Comparison of ENCODE assay signal across 11 cellular contexts in the genomic region with DNA sequence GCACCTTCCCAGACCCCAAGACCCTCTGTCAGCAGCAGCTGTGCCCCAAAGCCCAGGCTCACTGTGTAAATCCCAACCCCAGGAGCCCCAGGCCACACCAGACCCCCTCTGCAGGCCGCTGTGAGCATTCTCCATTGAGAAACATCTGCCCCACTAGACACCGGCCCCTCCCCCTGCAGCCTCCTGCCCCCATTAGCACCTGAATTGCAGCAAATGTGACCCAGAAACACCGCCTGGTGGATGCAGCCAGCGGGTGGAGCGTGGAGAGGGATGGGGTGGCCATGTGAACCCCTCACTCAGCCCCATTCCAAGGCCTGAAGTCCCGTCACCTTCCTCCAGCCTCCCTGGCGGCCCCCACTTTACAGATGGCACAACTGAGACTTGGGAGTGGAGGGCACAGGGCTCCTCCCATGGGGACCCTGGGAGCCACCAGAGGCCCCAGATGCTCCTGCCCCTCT. TPM values are rescaled to one million over a fixed set of nuclear protein-coding genes. Genes with fewer than 3 reads are reported as not detected.
DNase-seq lines count a peak whose midpoint lies in the region; ATAC-seq and TF ChIP-seq lines count a peak whose summit lies in the region.
"Had no signal": no experiment of that assay in that cellular context is flagged by ENCODE, and none has a peak within 500 bp of the region (broad histone marks: within the 10 kb centered on the region; RNA-seq: fewer than 3 reads in every experiment).

No MANE protein-coding gene starts in this region.

- H3K27ac ChIP-seq in RWPE2 (ENCODE audit: poor library complexity, severe bottlenecking) (peak overlapping the region; percentile 64), spleen (no peak overlapping the region), prostate gland (no peak overlapping the region)

- ATAC-seq in RWPE2 (ENCODE audit: low read depth): no peak
- no peak for ATAC-seq in HG02623 (IDR thresholded peaks at IDR 0.05; ENCODE audit: unreplicated experiment)

- 84 to 93% (median 90%) methylated on average over 7 of the region's 7 CpGs for WGBS in spleen, 5 donors
- 91% methylated on average over 6 of the region's 7 CpGs for WGBS in prostate gland

- peaks cover 10% of the 10 kb centered on the region for H3K4me1 ChIP-seq in RWPE2 (ENCODE audit: insufficient read depth, poor library complexity, severe bottlenecking)
- peaks cover 27 to 68% (median 56%) of the 10 kb centered on the region in 6 donors for H3K4me1 ChIP-seq in spleen
- peaks cover 22% of the 10 kb centered on the region for H3K4me1 ChIP-seq in prostate gland (replicated peaks)

- DNase-seq in NCI-H82 (lab: John Stamatoyannopoulos, UW) (peak; percentile 57), NCI-H82 treated with DMSO at 0.1 percent for 48 hours (lab: John Stamatoyannopoulos, UW; ENCODE audit: unreplicated experiment) (no peak), RWPE2 (ENCODE audit: low spot score) (no peak), fibroblast of the aortic adventitia (ENCODE audit: low read depth) (no peak), spleen (peak; percentile 77), prostate gland (ENCODE audit: low spot score) (no peak), COLO829 (ENCODE audit: low spot score) (no peak)
- DNase-seq: activated effector memory CD4-positive, alpha-beta T cell treated with Interleukin-2 at 50 U/mL for 16 hours; stimulated activated CD4-positive, alpha-beta T cell treated with anti-CD3 and anti-CD28 coated beads, Interleukin-2, amount 100 ng/mL, for 24 hours had no signal

- no peaks in the 10 kb centered on the region for H3K36me3 ChIP-seq in RWPE2 (ENCODE audit: low read depth)
- H3K36me3 ChIP-seq in spleen: peaks cover 0 to 37% (median 24%) of the 10 kb centered on the region in 6 donors
- H3K36me3 ChIP-seq in prostate gland: peaks cover 0 to 7% of the 10 kb centered on the region in 2 donors

- H3K9me3 ChIP-seq in RWPE2 (ENCODE audit: severe bottlenecking): no peaks in the 10 kb centered on the region
- no peaks in the 10 kb centered on the region for H3K9me3 ChIP-seq in spleen
- no peaks in the 10 kb centered on the region for H3K9me3 ChIP-seq in prostate gland

- H3K4me3 ChIP-seq in RWPE2 (ENCODE audit: severe bottlenecking) (no peak overlapping the region), fibroblast of the aortic adventitia (ENCODE audit: low read depth, low read length) (peak overlapping the region; percentile 83), spleen (peak overlapping the region in 1 of 8 donors; percentile 98), prostate gland (no peak overlapping the region)

- H3K27me3 ChIP-seq in RWPE2 (ENCODE audit: insufficient read depth, poor library complexity, severe bottlenecking) (no peaks in the 10 kb centered on the region), spleen (replicated peaks in 1 of 7) (no peaks in the 10 kb centered on the region), prostate gland (replicated peaks; ENCODE audit: insufficient read depth) (no peaks in the 10 kb centered on the region)

- TF ChIP-seq CTCF in RWPE2 (IDR thresholded peaks at IDR 0.05; ENCODE audit: poor library complexity, severe bottlenecking) (no peak), fibroblast of the aortic adventitia (IDR thresholded peaks at IDR 0.05; ENCODE audit: insufficient read depth, low read length) (no peak), spleen (IDR thresholded peaks at IDR 0.05 in 8 of 11, conservative IDR thresholded peaks at IDR 0.05 in 3 of 11) (no peak), prostate gland (IDR thresholded peaks at IDR 0.05) (no peak)

- TF ChIP-seq POLR2A in spleen (IDR thresholded peaks at IDR 0.05) (no peak), prostate gland (IDR thresholded peaks at IDR 0.05) (no peak)

- intact Hi-C loops in spleen (cut with DNase I; ENCODE audit: low total_unique reads) (no loop called here), prostate gland (cut with DNase I) (loop anchor here (5.0 to 10.0 kb wide), 2 partner anchors 80 to 122 kb away; a partner anchor contains a TSS)

RNA-seq across cellular contexts. Expression of a gene that starts 2.2 kb away (rescaled TPM):
- 5.2 and 7.1 TPM in 2 replicates for total RNA-seq in fibroblast of the aortic adventitia (ENCODE audit: low replicate concordance)
- 10 to 100 TPM; 10.0 to 29.2 (median 20.2) TPM for total RNA-seq in spleen
- polyA plus RNA-seq in spleen: 10 to 100 TPM; 12.6 to 33.6 (median 13.6) TPM
- total RNA-seq in prostate gland: 10 to 100 TPM; 14.5 to 22.1 TPM

RNA-seq across cellular contexts. Expression of a gene that starts 12.1 kb away (rescaled TPM):
- 24.5 and 34.3 TPM in 2 replicates for total RNA-seq in fibroblast of the aortic adventitia (ENCODE audit: low replicate concordance)
- total RNA-seq in spleen: 100 to 1,000 TPM in 1 of 7 donors, 10 to 100 TPM in 6; 65.6 to 132 (median 83.6) TPM
- 10 to 100 TPM in 1 of 3 donors, 1 to 10 TPM in 2; 7.6 to 26.9 (median 8.8) TPM for polyA plus RNA-seq in spleen
- 100 to 1,000 TPM in 1 of 2 donors, 10 to 100 TPM in 1; 59.6 to 101 TPM for total RNA-seq in prostate gland

RNA-seq across cellular contexts. Expression of a gene that starts 56.4 kb away (rescaled TPM):
- total RNA-seq in fibroblast of the aortic adventitia (ENCODE audit: low replicate concordance) (under 0.01 TPM in 1 of 2 replicates, not detected in the other), spleen (under 1 TPM; 0.17 to 0.33 (median 0.23) TPM), prostate gland (1 to 10 TPM in 1 of 2 donors, under 1 TPM in 1; 0.27 to 3.8 TPM)
- under 1 TPM; 0.06 to 0.07 (median 0.06) TPM for polyA plus RNA-seq in spleen
- total RNA-seq: A172 had no signal

Comparison
In these comparisons a context has a peak if more than half of its experiments do, and no peak if none do; other contexts are left out.
1. DNase-seq: peak in NCI-H82 (single experiment) and spleen (single experiment); none in NCI-H82 treated with DMSO at 0.1 percent for 48 hours (single experiment), RWPE2 (single experiment), fibroblast of the aortic adventitia (single experiment), prostate gland (single experiment) and COLO829 (single experiment).